Comparison of ENCODE assay signal across 1 cellular context in genomic region chr18:32333781-32334180, GRCh38.
TF ChIP-seq lines count a peak whose summit lies in the region.

No MANE protein-coding gene starts in this region.

TF ChIP-seq in WTC11, 78 proteins besides CTCF, POLR2A, EP300 and RAD21 (continued from another document):
- TF ChIP-seq E2F1 (CRISPR knock-in tag; IDR thresholded peaks at IDR 0.05) (no peak), ELF4 (CRISPR knock-in tag; IDR thresholded peaks at IDR 0.05; ENCODE audit: low read depth) (no peak), JUN (CRISPR knock-in tag; IDR thresholded peaks at IDR 0.05) (no peak), HMGA2 (CRISPR knock-in tag; IDR thresholded peaks at IDR 0.05) (no peak), FOXJ3 (CRISPR knock-in tag; IDR thresholded peaks at IDR 0.05; ENCODE audit: borderline replicate concordance) (no peak)
